ENCODE assay signal across 8 cellular contexts in the genomic region with DNA sequence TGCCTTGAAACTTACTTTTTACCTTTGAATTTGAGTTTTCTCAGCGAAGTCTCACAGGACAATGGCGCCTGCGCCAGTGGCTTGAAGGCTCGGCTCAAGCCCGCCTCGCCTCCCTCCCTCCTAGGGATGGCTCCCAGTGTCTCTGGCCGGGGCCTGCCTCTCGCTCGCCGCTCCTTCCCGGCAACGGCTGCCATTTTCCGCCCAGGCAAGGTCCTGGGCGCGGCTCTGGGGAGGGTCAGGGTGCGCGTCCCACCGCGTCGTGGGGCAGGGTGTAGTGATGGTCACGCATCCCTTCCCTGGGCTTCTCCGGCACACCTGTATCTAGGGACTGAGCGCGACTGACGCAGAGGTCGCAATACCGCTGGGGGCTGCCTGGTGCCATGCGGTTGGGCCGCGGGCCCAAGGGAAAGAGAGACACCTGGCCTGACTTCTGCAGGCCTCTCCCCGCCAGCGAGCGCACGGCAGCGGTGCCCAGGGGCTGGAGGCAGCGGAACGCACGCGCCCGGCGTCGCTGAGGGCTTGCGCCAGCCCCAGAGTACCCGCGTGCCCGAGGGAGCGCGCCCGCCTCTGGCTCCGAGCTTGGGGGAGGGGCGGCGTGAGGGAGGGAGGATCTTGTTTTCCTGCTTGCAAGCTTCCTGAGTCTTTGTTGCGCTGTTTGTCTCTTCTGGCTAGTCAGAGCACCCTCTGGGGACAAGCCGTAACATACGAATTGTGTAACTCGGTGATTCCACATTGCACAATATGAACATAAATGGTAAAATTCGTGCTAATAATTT. TPM values are rescaled to one million over a fixed set of nuclear protein-coding genes. Genes with fewer than 3 reads are reported as not detected.
DNase-seq lines count a peak whose midpoint lies in the region; ATAC-seq, FAIRE-seq and TF ChIP-seq lines count a peak whose summit lies in the region.

No MANE protein-coding gene starts in this region.

- no peak for FAIRE-seq in astrocyte (lab: Jason Lieb, UNC)

- peak; percentile 95 for ATAC-seq in left ventricle myocardium superior
- ATAC-seq in upper lobe of left lung (ENCODE audit: low FRiP score in 2 of 2) = peak; percentile 95 to 97
- ATAC-seq in GM18511 (IDR thresholded peaks at IDR 0.05; ENCODE audit: unreplicated experiment) = no peak

- H2AFZ ChIP-seq in astrocyte (ENCODE audit: low read depth, low read length) (peak overlapping the region; percentile 96), parathyroid adenoma (peak overlapping the region; percentile 96)

- no peaks in the 10 kb centered on the region for H4K20me1 ChIP-seq in astrocyte (ENCODE audit: insufficient read depth, low read length)

- H3K4me1 Mint-ChIP-seq in CD14-positive monocyte = peaks cover 19% of the 10 kb centered on the region
- peaks cover 5% of the 10 kb centered on the region for H3K4me1 Mint-ChIP-seq in astrocyte (ENCODE audit: low read depth, unreplicated experiment)

- H3K36me3 Mint-ChIP-seq in CD14-positive monocyte = no peaks in the 10 kb centered on the region
- H3K36me3 Mint-ChIP-seq in astrocyte (ENCODE audit: low read depth, unreplicated experiment) = no peaks in the 10 kb centered on the region

- peaks cover 8% of the 10 kb centered on the region for H3K4me1 ChIP-seq in HUES64 (ENCODE audit: insufficient read depth, low read length)
- H3K4me1 ChIP-seq in astrocyte (ENCODE audit: insufficient read depth, low read length) = peaks cover 9% of the 10 kb centered on the region
- no peaks in the 10 kb centered on the region for H3K4me1 ChIP-seq in parathyroid adenoma
- peaks cover 3 to 15% (median 7%) of the 10 kb centered on the region in 4 donors for H3K4me1 ChIP-seq in upper lobe of left lung

- intact Hi-C loops in CD14-positive monocyte (cut with micrococcal nuclease) (loop anchor here in 1 of 2 donors (10.0 kb wide), 1 partner anchor 48 kb away; no protein-coding TSS in a partner anchor), left ventricle myocardium superior (cut with micrococcal nuclease) (no loop called here)

- H3K79me2 ChIP-seq in astrocyte (ENCODE audit: insufficient read depth, low read length) (no peaks in the 10 kb centered on the region), parathyroid adenoma (no peaks in the 10 kb centered on the region)

- peak; percentile 43 to 88 (median 66) for TF ChIP-seq POLR2A in upper lobe of left lung (IDR thresholded peaks at IDR 0.05)

- H3K36me3 ChIP-seq in HUES64 (ENCODE audit: insufficient read depth, low read length) = no peaks in the 10 kb centered on the region
- no peaks in the 10 kb centered on the region for H3K36me3 ChIP-seq in astrocyte (ENCODE audit: insufficient read depth, low read length)
- H3K36me3 ChIP-seq in parathyroid adenoma (ENCODE audit: control insufficient read depth, insufficient read depth, low read length) = no peaks in the 10 kb centered on the region
- H3K36me3 ChIP-seq in upper lobe of left lung = no peaks in the 10 kb centered on the region

- WGBS in HUES64 = 4% methylated on average over 56 of the region's 57 CpGs
- 13 to 20% methylated on average over 39 to 49 of the region's 57 CpGs for WGBS in upper lobe of left lung, 2 donors

- peak overlapping the region; percentile 63 for H3K4me3 ChIP-seq in HUES64 (ENCODE audit: low read length)
- H3K4me3 ChIP-seq in astrocyte (ENCODE audit: insufficient read depth, low read depth, low read length) = peak overlapping the region; percentile 68
- peak overlapping the region; percentile 44 for H3K4me3 ChIP-seq in parathyroid adenoma (ENCODE audit: low read depth, low read length)
- peak overlapping the region; percentile 23 to 53 (median 51) for H3K4me3 ChIP-seq in upper lobe of left lung

- peak in 1 of 4 donors; percentile 36 for TF ChIP-seq EP300 in upper lobe of left lung (IDR thresholded peaks at IDR 0.05)

- H3K9me3 Mint-ChIP-seq in CD14-positive monocyte (no peaks in the 10 kb centered on the region), astrocyte (ENCODE audit: unreplicated experiment) (no peaks in the 10 kb centered on the region)

- H3K9ac ChIP-seq in HUES64 (ENCODE audit: low read depth, low read length) = peak overlapping the region; percentile 89
- H3K9ac ChIP-seq in astrocyte (ENCODE audit: low read length) = peak overlapping the region; percentile 73
- peak overlapping the region; percentile 53 for H3K9ac ChIP-seq in parathyroid adenoma

- peaks cover 0 to 2% (median under 1%) of the 10 kb centered on the region in 3 donors for H3K27me3 Mint-ChIP-seq in CD14-positive monocyte (ENCODE audit: low read depth in 3 of 3)
- H3K27me3 Mint-ChIP-seq in astrocyte (ENCODE audit: low read depth, unreplicated experiment) = peaks cover 5% of the 10 kb centered on the region

- H3K27ac Mint-ChIP-seq in CD14-positive monocyte = peak overlapping the region; percentile 73 to 88 (median 82)
- H3K27ac Mint-ChIP-seq in astrocyte (ENCODE audit: unreplicated experiment) = no peak overlapping the region

- TF ChIP-seq CTCF in CD14-positive monocyte (IDR thresholded peaks at IDR 0.05) (no peak), astrocyte (IDR thresholded peaks at IDR 0.05; ENCODE audit: insufficient read depth, low read depth, low read length) (no peak), parathyroid adenoma (IDR thresholded peaks at IDR 0.05) (peak; percentile 1), upper lobe of left lung (IDR thresholded peaks at IDR 0.05) (no peak)

- DNase-seq in CD14-positive monocyte (ENCODE audit: low spot score) (peak; percentile 87), T-helper 1 cell (peak in 4 of 5 donors; percentile 21 to 60 (median 39)), astrocyte (ENCODE audit: low read depth) (peak; percentile 52), left ventricle myocardium superior (peak; percentile 93), upper lobe of left lung (peak; percentile 91 to 96)

- H3K27me3 ChIP-seq in HUES64 (ENCODE audit: insufficient read depth, low read length) = no peaks in the 10 kb centered on the region
- H3K27me3 ChIP-seq in astrocyte (ENCODE audit: insufficient read depth, low read length) = peaks cover 6% of the 10 kb centered on the region
- H3K27me3 ChIP-seq in parathyroid adenoma (ENCODE audit: control insufficient read depth, insufficient read depth, low read length) = no peaks in the 10 kb centered on the region
- no peaks in the 10 kb centered on the region for H3K27me3 ChIP-seq in upper lobe of left lung

- H3K27ac ChIP-seq in HUES64 (ENCODE audit: low read depth, low read length) (peak overlapping the region; percentile 89), astrocyte (ENCODE audit: low read depth, low read length) (peak overlapping the region; percentile 40), parathyroid adenoma (peak overlapping the region; percentile 91), upper lobe of left lung (peak overlapping the region; percentile 68 to 92 (median 88))

- peak overlapping the region; percentile 82 to 89 for H3K4me3 Mint-ChIP-seq in CD14-positive monocyte
- peak overlapping the region; percentile 66 for H3K4me3 Mint-ChIP-seq in astrocyte (ENCODE audit: unreplicated experiment)

- H3K9me3 ChIP-seq in HUES64 (ENCODE audit: insufficient read depth, low read depth, low read length) = no peaks in the 10 kb centered on the region
- H3K9me3 ChIP-seq in astrocyte (ENCODE audit: insufficient read depth, low read depth, low read length) = no peaks in the 10 kb centered on the region
- H3K9me3 ChIP-seq in parathyroid adenoma (ENCODE audit: control insufficient read depth, low read length) = no peaks in the 10 kb centered on the region
- H3K9me3 ChIP-seq in upper lobe of left lung = no peaks in the 10 kb centered on the region

- peak overlapping the region; percentile 93 for H3K4me2 ChIP-seq in astrocyte (ENCODE audit: low read length)
- peak overlapping the region; percentile 66 for H3K4me2 ChIP-seq in parathyroid adenoma (ENCODE audit: low read length)

RNA-seq across cellular contexts. Expression of gene FEM1B, which starts 20.7 kb away (rescaled TPM):
- polyA plus RNA-seq in CD14-positive monocyte = 10 to 100 TPM; 26.0 to 26.4 TPM
- polyA plus RNA-seq in HUES64 (2013, experiment 1 of 2) = 32.7 TPM
- 36.9 TPM for polyA plus RNA-seq in HUES64 (2013, experiment 2 of 2)
- total RNA-seq in astrocyte (38.6 and 49.5 TPM in 2 replicates), left ventricle myocardium superior (45.1 TPM), upper lobe of left lung (10 to 100 TPM; 16.0 to 58.8 (median 36.9) TPM)

RNA-seq across cellular contexts. Expression of gene CLN6, which starts 27.3 kb away (rescaled TPM):
- polyA plus RNA-seq in CD14-positive monocyte = 1 to 10 TPM; 3.4 to 4.2 TPM
- 51.9 TPM for polyA plus RNA-seq in HUES64 (2013, experiment 1 of 2)
- polyA plus RNA-seq in HUES64 (2013, experiment 2 of 2) = 39.9 TPM
- 15.4 and 19.0 TPM in 2 replicates for total RNA-seq in astrocyte
- 9.9 TPM for total RNA-seq in left ventricle myocardium superior
- 10 to 100 TPM; 19.4 to 48.3 (median 28.7) TPM for total RNA-seq in upper lobe of left lung

RNA-seq across cellular contexts. Expression of gene CALML4, which starts 51.7 kb away (rescaled TPM):
- polyA plus RNA-seq in CD14-positive monocyte = 10 to 100 TPM; 38.8 to 44.5 TPM
- polyA plus RNA-seq in HUES64 (2013, experiment 1 of 2) = 6.5 TPM
- 6.8 TPM for polyA plus RNA-seq in HUES64 (2013, experiment 2 of 2)
- total RNA-seq in astrocyte (0.26 and 0.91 TPM in 2 replicates), left ventricle myocardium superior (0.99 TPM), upper lobe of left lung (10 to 100 TPM in 2 of 6 donors, 1 to 10 TPM in 4; 3.6 to 33.7 (median 7.0) TPM)

Comparison
In these comparisons a context has a peak if more than half of its experiments do, and no peak if none do; other contexts are left out.
1. DNase-seq: peak in every context shown above with its lines; median percentile 94 in upper lobe of left lung; 93 in left ventricle myocardium superior; 87 in CD14-positive monocyte; 52 in astrocyte; 39 in T-helper 1 cell.
2. H3K27ac ChIP-seq: peak in every context shown above with its lines; median percentile 91 in parathyroid adenoma; 89 in HUES64; 88 in upper lobe of left lung; 40 in astrocyte.